ENCODE assay signal across 12 cellular contexts in the genomic region with DNA sequence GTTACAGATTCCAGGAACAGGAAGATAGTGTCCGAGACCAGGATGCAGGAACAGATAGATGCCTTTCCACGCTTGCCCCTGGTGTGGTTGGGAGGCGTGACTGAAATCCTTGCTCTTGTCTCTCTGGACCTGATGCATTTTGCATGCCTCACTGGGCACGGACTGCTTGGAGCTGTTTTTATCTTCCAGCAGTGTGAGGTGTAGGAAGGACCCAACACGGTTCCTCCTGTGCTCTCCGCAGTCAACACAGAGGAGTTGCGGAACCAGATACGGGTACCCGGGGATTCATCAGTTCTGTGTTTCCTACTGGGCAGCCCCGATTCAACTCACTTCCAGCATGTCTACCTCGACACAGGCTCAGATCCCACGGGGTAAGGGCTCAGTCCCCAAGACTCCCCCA. TPM values are rescaled to one million over a fixed set of nuclear protein-coding genes. Genes with fewer than 3 reads are reported as not detected.
A peak's percentile ranks its signal among the peaks of the same experiment; 100 is the strongest.
DNase-seq lines count a peak whose midpoint lies in the region; ATAC-seq and TF ChIP-seq lines count a peak whose summit lies in the region.
"Had no signal": no experiment of that assay in that cellular context is flagged by ENCODE, and none has a peak within 500 bp of the region (broad histone marks: within the 10 kb centered on the region; RNA-seq: fewer than 3 reads in every experiment).

No MANE protein-coding gene starts in this region.

- TF ChIP-seq EP300 in gastroesophageal sphincter (IDR thresholded peaks at IDR 0.05): no peak

- H3K9me3 ChIP-seq in PC-9 (ENCODE audit: insufficient read depth, low read depth): no peaks in the 10 kb centered on the region
- H3K9me3 ChIP-seq in gastroesophageal sphincter: no peaks in the 10 kb centered on the region
- no peaks in the 10 kb centered on the region for H3K9me3 ChIP-seq in parathyroid adenoma (ENCODE audit: control insufficient read depth, low read length)
- H3K9me3 ChIP-seq: tibial artery had no signal

- no peak overlapping the region for H3K9ac ChIP-seq in parathyroid adenoma

- peaks cover 10% of the 10 kb centered on the region; the same call in 1 of the 2 replicates for H3F3A ChIP-seq in PC-9 (ENCODE audit: insufficient read depth, low read depth)

- H3K4me2 ChIP-seq in PC-9: 0 out of 2 replicates have a peak overlapping the region, but pooled peaks have one; percentile 73
- no peak overlapping the region for H3K4me2 ChIP-seq in parathyroid adenoma (ENCODE audit: low read length)

- H3K79me2 ChIP-seq in PC-9 (ENCODE audit: low read depth): peaks cover 93% of the 10 kb centered on the region
- H3K79me2 ChIP-seq in parathyroid adenoma: peaks cover 51% of the 10 kb centered on the region

- no peaks in the 10 kb centered on the region for H3K27me3 ChIP-seq in PC-9 (ENCODE audit: insufficient read depth, low read depth)
- no peaks in the 10 kb centered on the region for H3K27me3 ChIP-seq in gastroesophageal sphincter
- H3K27me3 ChIP-seq in parathyroid adenoma (ENCODE audit: control insufficient read depth, insufficient read depth, low read length): no peaks in the 10 kb centered on the region
- H3K27me3 ChIP-seq: tibial artery had no signal

- H3K9me2 ChIP-seq in PC-9 (ENCODE audit: insufficient read depth): no peaks in the 10 kb centered on the region

- H4K20me1 ChIP-seq in PC-9 (ENCODE audit: insufficient read depth): peaks cover 32% of the 10 kb centered on the region

- no peak overlapping the region for H3K27ac ChIP-seq in PC-9
- H3K27ac ChIP-seq in gastroesophageal sphincter: peak overlapping the region in 3 of 4 donors; percentile 44 to 99 (median 98)
- H3K27ac ChIP-seq in parathyroid adenoma: peak overlapping the region; percentile 57

- no peak overlapping the region for H2AFZ ChIP-seq in PC-9
- no peak overlapping the region for H2AFZ ChIP-seq in parathyroid adenoma

- POLR2A ChIA-PET in PC-9 (lab: Charles Lee; ENCODE audit: unreplicated experiment): no interaction called here

- DNase-seq in CD1c-positive myeloid dendritic cell (ENCODE audit: extremely low spot score) (peak; percentile 28), PC-9 (no peak), A172 (ENCODE audit: low spot score) (no peak), cerebellum (ENCODE audit: low spot score) (no peak)
- DNase-seq: aorta; NCI-H1930; stimulated activated CD4-positive, alpha-beta T cell treated with anti-CD3 and anti-CD28 coated beads, Interleukin-4, amount 100 ng/mL, for 1 hour; tibial artery had no signal

- 62 to 75% methylated on average over 4 to 11 of the region's 12 CpGs for WGBS in gastroesophageal sphincter (ENCODE audit: low coverage in 1 of 2), 2 donors

- no peak for ATAC-seq in gastroesophageal sphincter
- no peak for ATAC-seq in GM21423 (IDR thresholded peaks at IDR 0.05; ENCODE audit: unreplicated experiment)
- ATAC-seq in HG03025 (IDR thresholded peaks at IDR 0.05; ENCODE audit: low FRiP score, unreplicated experiment): no peak

- H3K4me3 ChIP-seq in PC-9 (no peak overlapping the region), gastroesophageal sphincter (no peak overlapping the region), parathyroid adenoma (ENCODE audit: low read depth, low read length) (no peak overlapping the region)
- H3K4me3 ChIP-seq: tibial artery had no signal

- CTCF ChIA-PET in PC-9 (lab: Charles Lee): no interaction called here

- H3K4me1 ChIP-seq in PC-9 (replicated peaks; ENCODE audit: insufficient read depth) (peaks cover 24% of the 10 kb centered on the region), gastroesophageal sphincter (peaks cover 9 to 88% (median 50%) of the 10 kb centered on the region in 3 donors), parathyroid adenoma (peaks cover 29% of the 10 kb centered on the region)

- TF ChIP-seq POLR2A in gastroesophageal sphincter (IDR thresholded peaks at IDR 0.05): no peak

- intact Hi-C loops in PC-9 (cut with micrococcal nuclease; ENCODE audit: unreplicated experiment): no loop called here

- no TSS peak for BruUV-seq in PC-9 (replicated peaks; lab: Mats Ljungman, UMichigan)

- no peaks in the 10 kb centered on the region for H3K36me3 ChIP-seq in PC-9 (ENCODE audit: low read depth)
- H3K36me3 ChIP-seq in gastroesophageal sphincter: peaks cover 0 to 3% of the 10 kb centered on the region in 2 donors
- H3K36me3 ChIP-seq in parathyroid adenoma (ENCODE audit: control insufficient read depth, insufficient read depth, low read length): no peaks in the 10 kb centered on the region
- H3K36me3 ChIP-seq: tibial artery had no signal

- TF ChIP-seq CTCF in PC-9 (conservative IDR thresholded peaks at IDR 0.05): no peak
- no peak for TF ChIP-seq CTCF in gastroesophageal sphincter (IDR thresholded peaks at IDR 0.05)
- TF ChIP-seq CTCF in parathyroid adenoma (IDR thresholded peaks at IDR 0.05): no peak

RNA-seq across cellular contexts. Expression of a gene that starts 6.5 kb away (rescaled TPM):
- total RNA-seq in PC-9 (2021) (16.0 and 23.9 TPM in 2 replicates), gastroesophageal sphincter (10 to 100 TPM in 2 of 4 donors, 1 to 10 TPM in 2; 4.4 to 12.8 (median 10.2) TPM), cerebellum (12.0 TPM)
- 6.5 and 6.8 TPM in 2 replicates for total RNA-seq in A172 (2014; rRNA removed; shearing (Covaris generic))

RNA-seq across cellular contexts. Expression of a gene that starts 18.9 kb away (rescaled TPM):
- total RNA-seq in PC-9 (2021) (75.5 and 87.2 TPM in 2 replicates), gastroesophageal sphincter (100 to 1,000 TPM in 1 of 4 donors, 10 to 100 TPM in 3; 69.9 to 132 (median 73.8) TPM), cerebellum (56.6 TPM)
- 167 and 176 TPM in 2 replicates for total RNA-seq in A172 (2014; rRNA removed; shearing (Covaris generic))
